1 cellular context compared by ENCODE assay signal in the genomic region with DNA sequence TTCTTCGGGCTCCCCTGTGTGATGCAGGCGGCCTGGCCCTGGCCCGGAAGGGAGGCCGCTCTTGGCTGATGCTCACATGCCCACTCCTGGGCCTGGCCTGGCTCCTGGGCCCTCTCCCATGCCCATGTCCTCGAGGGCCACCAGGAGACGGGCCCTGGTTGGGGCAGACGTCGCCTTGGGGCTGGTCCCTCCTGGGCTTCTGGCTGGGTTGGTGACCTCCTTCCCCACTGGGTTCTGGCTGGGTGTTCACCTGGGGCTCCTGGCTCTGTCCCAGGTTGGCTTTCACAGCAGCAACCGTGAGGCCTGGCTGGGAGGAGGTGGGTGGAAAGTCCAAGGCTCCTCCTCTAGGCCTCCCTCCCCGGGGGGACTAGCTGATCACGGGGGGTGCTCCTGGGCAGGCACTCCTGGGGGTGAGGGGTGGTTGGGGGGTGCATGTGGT.
TF ChIP-seq lines count a peak whose summit lies in the region.

No MANE protein-coding gene starts in this region.

TF ChIP-seq in H1, 55 proteins besides CTCF, POLR2A, EP300 and RAD21:
- TF ChIP-seq USF2 (IDR thresholded peaks at IDR 0.05; ENCODE audit: low read length) (no peak), CEBPB (IDR thresholded peaks at IDR 0.05; ENCODE audit: low read depth, low read length) (no peak), SIRT6 (IDR thresholded peaks at IDR 0.05; ENCODE audit: low read length) (no peak), POLR2AphosphoS5 (IDR thresholded peaks at IDR 0.05; ENCODE audit: low read depth, low read length) (no peak), GABPA (IDR thresholded peaks at IDR 0.05; ENCODE audit: borderline replicate concordance, insufficient read depth, low read length) (no peak), SIN3A (conservative IDR thresholded peaks at IDR 0.05 in 1 of 2, IDR thresholded peaks at IDR 0.05 in 1 of 2; ENCODE audit: low read depth in 1 of 2, low read length in 2 of 2) (no peak), HDAC2 (IDR thresholded peaks at IDR 0.05; ENCODE audit: borderline replicate concordance in 1 of 2, low read depth in 2 of 2, low read length in 2 of 2) (no peak), SUZ12 (IDR thresholded peaks at IDR 0.05; ENCODE audit: low read length) (no peak), EZH2 (IDR thresholded peaks at IDR 0.05; ENCODE audit: low read depth, low read length, severe bottlenecking) (no peak), BACH1 (IDR thresholded peaks at IDR 0.05; ENCODE audit: low read length) (no peak)
